In the genomic region with DNA sequence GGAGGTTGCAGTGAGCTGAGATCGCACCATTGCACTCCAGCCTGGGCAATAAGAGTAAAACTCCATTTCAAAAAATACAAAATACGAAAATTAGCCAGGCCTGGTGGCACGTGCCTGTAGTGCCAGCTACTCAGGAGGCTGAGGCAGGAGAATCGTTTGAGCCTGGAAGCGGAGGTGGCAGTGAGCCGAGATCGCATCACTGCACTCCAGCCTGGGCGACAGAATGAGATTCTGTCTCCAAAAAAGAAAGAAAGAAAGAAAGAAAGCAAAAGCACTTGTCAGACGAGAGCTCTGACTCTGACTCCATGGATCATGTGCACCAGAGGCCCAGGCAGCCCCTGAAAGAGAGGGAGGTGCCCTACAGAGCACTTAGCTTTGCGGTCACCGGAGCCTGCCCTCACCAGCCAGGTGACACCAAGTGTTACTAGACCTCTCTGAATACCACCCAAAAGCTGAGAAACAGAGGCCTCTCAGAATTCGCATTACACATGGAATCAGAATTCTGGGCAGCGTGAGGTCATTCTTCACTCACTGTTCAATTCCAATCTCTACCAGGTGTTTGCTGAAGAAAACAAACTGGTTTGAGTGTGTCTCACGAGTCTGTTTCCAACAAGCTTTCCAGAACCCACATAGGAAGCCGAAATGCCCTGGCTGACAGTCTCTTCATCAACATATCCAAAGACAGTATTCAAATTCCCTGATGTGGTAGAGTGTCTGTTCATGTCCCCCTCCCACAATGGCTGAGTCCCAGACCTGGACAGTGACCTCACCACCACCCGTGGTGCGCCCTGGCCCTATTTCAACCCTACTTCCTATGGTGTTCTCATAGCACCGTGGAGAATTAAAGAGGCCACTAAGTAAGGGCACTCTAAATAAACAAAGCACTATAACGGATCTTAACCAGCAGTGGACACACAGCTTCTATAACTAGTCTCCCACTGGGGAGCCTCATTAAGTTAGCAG, we compare ENCODE assay signal across 8 cellular contexts. TPM values are rescaled to one million over a fixed set of nuclear protein-coding genes. Genes with fewer than 3 reads are reported as not detected.
DNase-seq lines count a peak whose midpoint lies in the region; ATAC-seq and TF ChIP-seq lines count a peak whose summit lies in the region.

No MANE protein-coding gene starts in this region.

- no peaks in the 10 kb centered on the region for H3K9me3 Mint-ChIP-seq in effector memory CD8-positive, alpha-beta T cell
- no peaks in the 10 kb centered on the region for H3K9me3 Mint-ChIP-seq in natural killer cell

- DNase-seq in GM12864 (ENCODE audit: low read depth), result no peak
- no peak for DNase-seq in effector memory CD8-positive, alpha-beta T cell
- DNase-seq in natural killer cell, result no peak
- no peak for DNase-seq in central memory CD4-positive, alpha-beta T cell
- DNase-seq in SKM-1 (lab: John Stamatoyannopoulos, UW; ENCODE audit: unreplicated experiment), result no peak
- no peak for DNase-seq in amniotic stem cell (lab: John Stamatoyannopoulos, UW)

- H3K4me3 Mint-ChIP-seq in effector memory CD8-positive, alpha-beta T cell, result peak overlapping the region; percentile 87 to 92
- peak overlapping the region; percentile 97 for H3K4me3 Mint-ChIP-seq in natural killer cell

- H3K4me3 ChIP-seq in GM12864 (ENCODE audit: low read depth, low read length), result peak overlapping the region; percentile 54
- H3K4me3 ChIP-seq in OCI-LY1 (ENCODE audit: low read depth, low read length, poor library complexity, severe bottlenecking), result peak overlapping the region; percentile 98

- H3K79me2 ChIP-seq in OCI-LY1 (ENCODE audit: insufficient read depth, low read length), result peaks cover 18% of the 10 kb centered on the region; the same call in 1 of the 2 replicates

- H3K36me3 ChIP-seq in OCI-LY1 (ENCODE audit: insufficient read depth, low read length), result peaks cover 15% of the 10 kb centered on the region; the same call in 1 of the 2 replicates

- H3K4me2 ChIP-seq in OCI-LY1 (ENCODE audit: low read length), result peak overlapping the region; percentile 100

- H3K4me1 Mint-ChIP-seq in effector memory CD8-positive, alpha-beta T cell (ENCODE audit: low read depth in 2 of 2), result peaks cover 22 to 32% of the 10 kb centered on the region in 2 donors
- H3K4me1 Mint-ChIP-seq in natural killer cell, result peaks cover 30 to 52% of the 10 kb centered on the region in 2 donors

- no peaks in the 10 kb centered on the region for H4K20me1 ChIP-seq in OCI-LY1 (ENCODE audit: insufficient read depth, low read length)

- no peaks in the 10 kb centered on the region for H3K9me3 ChIP-seq in OCI-LY1 (ENCODE audit: low read length)

- no peak overlapping the region for H3K27ac ChIP-seq in OCI-LY1 (ENCODE audit: low read depth, low read length, poor library complexity, severe bottlenecking)

- H3F3A ChIP-seq in OCI-LY1 (ENCODE audit: insufficient read depth, low read length), result no peaks in the 10 kb centered on the region

- H3K36me3 Mint-ChIP-seq in effector memory CD8-positive, alpha-beta T cell (ENCODE audit: insufficient read depth), result peaks cover 34% of the 10 kb centered on the region
- H3K36me3 Mint-ChIP-seq in natural killer cell, result no peaks in the 10 kb centered on the region

- TF ChIP-seq CTCF in GM12864 (IDR thresholded peaks at IDR 0.05; ENCODE audit: low read depth, low read length, missing control alignments), result no peak
- TF ChIP-seq CTCF in OCI-LY1 (IDR thresholded peaks at IDR 0.05; ENCODE audit: low read length), result no peak
- no peak for TF ChIP-seq CTCF in natural killer cell (IDR thresholded peaks at IDR 0.05)

- H2AFZ ChIP-seq in OCI-LY1 (ENCODE audit: low read length), result no peak overlapping the region

- ATAC-seq in effector memory CD8-positive, alpha-beta T cell (replicated peaks), result no peak
- ATAC-seq in natural killer cell (no peak), GM21381 (IDR thresholded peaks at IDR 0.05; ENCODE audit: unreplicated experiment) (no peak)

- no peaks in the 10 kb centered on the region for H3K27me3 Mint-ChIP-seq in effector memory CD8-positive, alpha-beta T cell
- H3K27me3 Mint-ChIP-seq in natural killer cell (ENCODE audit: low read depth in 2 of 2), result no peaks in the 10 kb centered on the region

- no peaks in the 10 kb centered on the region for H3K27me3 ChIP-seq in OCI-LY1 (ENCODE audit: insufficient read depth, low read length)

- intact Hi-C loops in natural killer cell (cut with micrococcal nuclease), result loop anchor here (2.0 to 5.0 kb wide), 3 partner anchors 45 to 193 kb away; a partner anchor contains a TSS

- H3K4me1 ChIP-seq in OCI-LY1 (ENCODE audit: insufficient read depth, low read length, severe bottlenecking), result peaks cover 26% of the 10 kb centered on the region

- peak overlapping the region; percentile 98 for H3K9ac ChIP-seq in OCI-LY1 (ENCODE audit: low read length)

- no peaks in the 10 kb centered on the region for H3K9me2 ChIP-seq in OCI-LY1 (ENCODE audit: low read depth, low read length)

- H3K27ac Mint-ChIP-seq in effector memory CD8-positive, alpha-beta T cell, result peak overlapping the region; percentile 99 to 100
- peak overlapping the region; percentile 99 for H3K27ac Mint-ChIP-seq in natural killer cell

RNA-seq across cellular contexts. Expression of a gene that starts 1.5 kb away (rescaled TPM):
- total RNA-seq in natural killer cell, result 10 to 100 TPM; 26.7 to 43.6 (median 33.8) TPM

RNA-seq across cellular contexts. Expression of a gene that starts 29.4 kb away (rescaled TPM):
- total RNA-seq in natural killer cell, result 1 to 10 TPM in 1 of 3 donors, under 1 TPM in 2; 0.45 to 1.7 (median 0.84) TPM

RNA-seq across cellular contexts. Expression of a gene that starts 45.6 kb away (rescaled TPM):
- total RNA-seq in natural killer cell, result 100 to 1,000 TPM; 101 to 115 (median 102) TPM
